In the genomic region with DNA sequence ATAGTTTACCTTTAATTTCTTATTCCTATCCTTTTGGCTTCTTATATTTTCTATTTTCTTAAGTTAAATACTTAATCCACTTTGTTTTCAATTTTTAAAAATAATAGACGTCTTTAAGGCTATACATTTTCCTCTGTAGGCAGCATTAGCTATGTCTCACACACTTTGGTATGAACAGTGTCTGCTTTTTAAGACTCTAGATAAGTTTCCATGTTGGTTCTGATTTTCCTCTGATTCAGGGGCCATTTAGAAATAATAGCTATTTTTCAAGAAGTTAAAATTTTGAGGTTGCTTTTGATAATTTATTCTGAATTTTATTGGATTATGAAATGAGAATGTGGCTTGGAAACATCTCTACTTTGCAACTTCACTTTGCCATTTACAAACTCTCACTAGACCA, we compare ENCODE assay signal across 37 cellular contexts. TPM values are rescaled to one million over a fixed set of nuclear protein-coding genes. Genes with fewer than 3 reads are reported as not detected.
"Had no signal": no experiment of that assay in that cellular context is flagged by ENCODE, and none has a peak within 500 bp of the region (broad histone marks: within the 10 kb centered on the region; RNA-seq: fewer than 3 reads in every experiment).

No MANE protein-coding gene starts in this region.

- H3K27ac ChIP-seq: adrenal gland, body of pancreas, brain microvascular endothelial cell, breast epithelium, VCaP had no signal

- DNase-seq: activated B cell treated with CpG ODN at 0.5 μM for 24 hours; activated CD4-positive, alpha-beta memory T cell treated with anti-CD3 and anti-CD28 coated beads for 36 hours; activated CD4-positive, alpha-beta T cell treated with anti-CD3 and anti-CD28 coated beads for 4 hours; activated CD4-positive, alpha-beta T cell treated with anti-CD3 and anti-CD28 coated beads, Interleukin-2, amount 10 ng/mL, durations not matched to agents 24 days and 14 days; activated CD4-positive, alpha-beta T cell treated with anti-CD3 and anti-CD28 coated beads, Interleukin-2, amount 50 U/mL, for 1 hour; activated CD4-positive, alpha-beta T cell treated with anti-CD3 and anti-CD28 coated beads, Interleukin-2, amount 50 U/mL, for 4 hours; activated CD4-positive, CD25-positive, alpha-beta regulatory T cell treated with anti-CD3 and anti-CD28 coated beads, Interleukin-2, amount 50 U/mL, for 72 hours; activated CD8-positive, alpha-beta memory T cell treated with anti-CD3 and anti-CD28 coated beads, Interleukin-2, amount 50 U/mL, for 4 hours; activated CD8-positive, alpha-beta T cell treated with anti-CD3 and anti-CD28 coated beads for 36 hours; activated effector memory CD4-positive, alpha-beta T cell treated with Interleukin-2 at 50 U/mL for 16 hours; activated gamma-delta T cell; activated naive CD4-positive, alpha-beta T cell treated with anti-CD3 and anti-CD28 coated beads, Interleukin-2, amount 10 ng/mL, durations not matched to agents 7 days and 5 days; activated naive CD4-positive, alpha-beta T cell treated with Interleukin-2 at 50 U/mL for 16 hours; activated T-cell treated with anti-CD3 and anti-CD28 coated beads for 4 hours; activated T-cell treated with anti-CD3 and anti-CD28 coated beads, Interleukin-2, amount 50 U/mL, for 1 hour; activated T-cell treated with anti-CD3 and anti-CD28 coated beads, Interleukin-2, amount 50 U/mL, for 4 hours; activated T-cell treated with anti-CD3 and anti-CD28 coated beads, Interleukin-2, amount 50 U/mL, for 72 hours; adrenal gland; amniotic stem cell; aorta; body of pancreas; brain microvascular endothelial cell; cerebellar nuclear complex; T-helper 1 cell; T-helper 2 cell; T-helper 9 cell had no signal

- H3K27me3 Mint-ChIP-seq: central memory CD8-positive, alpha-beta T cell had no signal

- H3K27ac Mint-ChIP-seq: activated B cell treated with CpG ODN at 0.5 μM for 24 hours; activated CD4-positive, alpha-beta memory T cell treated with anti-CD3 and anti-CD28 coated beads for 36 hours; activated CD8-positive, alpha-beta T cell treated with anti-CD3 and anti-CD28 coated beads for 36 hours; activated naive CD4-positive, alpha-beta T cell treated with anti-CD3 and anti-CD28 coated beads, Interleukin-2, amount 10 ng/mL, durations not matched to agents 7 days and 5 days; activated naive CD8-positive, alpha-beta T cell; activated T-cell treated with anti-CD3 and anti-CD28 coated beads, Interleukin-2, amount 50 U/mL, for 72 hours; activated T-helper 1 cell treated with anti-CD3 and anti-CD28 coated beads, Interleukin-12 subunit alpha, Interleukin-12 subunit beta, Interleukin-2, Interleukin-4 antibody, amounts not matched to agents 30 ng/mL and 10 ng/mL and 1 ng/mL, durations not matched to agents 14 hours and 24 hours and 36 hours; activated T-helper 2 cell treated with anti-CD3 and anti-CD28 coated beads, Interferon-gamma antibody, Interleukin-2, Interleukin-4, amounts not matched to agents 10 μg/mL and 5 μg/mL and 100 μg/mL, durations not matched to agents 14 hours and 24 hours and 36 hours; T-helper 1 cell treated with Interleukin-12 subunit alpha and Interleukin-12 subunit beta and Interleukin-4 antibody, amounts not matched to agents 30 μg/mL and 1 μg/mL, for 36 hours; T-helper 2 cell treated with Interferon-gamma antibody and Interleukin-4, amounts not matched to agents 5 μg/mL and 100 μg/mL, for 36 hours had no signal

- H3K4me1 Mint-ChIP-seq: activated naive CD4-positive, alpha-beta T cell treated with anti-CD3 and anti-CD28 coated beads, Interleukin-2, amount 50 U/mL, for 24 hours; central memory CD8-positive, alpha-beta T cell had no signal

- H3K4me3 ChIP-seq: adrenal gland, body of pancreas, breast epithelium had no signal

- H3K36me3 Mint-ChIP-seq: activated naive CD4-positive, alpha-beta T cell treated with anti-CD3 and anti-CD28 coated beads, Interleukin-2, amount 10 ng/mL, durations not matched to agents 7 days and 5 days had no signal

- H3K9me3 Mint-ChIP-seq: activated B cell treated with CpG ODN at 0.5 μM for 24 hours; activated CD4-positive, alpha-beta T cell treated with anti-CD3 and anti-CD28 coated beads, Interleukin-2, amount 10 ng/mL, durations not matched to agents 24 days and 14 days; central memory CD8-positive, alpha-beta T cell had no signal

- H3K27me3 ChIP-seq: adrenal gland, body of pancreas, brain microvascular endothelial cell, breast epithelium had no signal

- H3K36me3 ChIP-seq: adrenal gland, brain microvascular endothelial cell, breast epithelium had no signal

- H3K4me1 ChIP-seq: adrenal gland, body of pancreas, breast epithelium had no signal

- ATAC-seq: activated CD8-positive, alpha-beta T cell treated with anti-CD3 and anti-CD28 coated beads for 36 hours; activated T-cell treated with anti-CD3 and anti-CD28 coated beads, Interleukin-2, amount 50 U/mL, for 4 hours; activated T-cell treated with anti-CD3 and anti-CD28 coated beads, Interleukin-2, amount 50 U/mL, for 72 hours; body of pancreas had no signal

- H3K4me3 Mint-ChIP-seq: activated B cell treated with CpG ODN at 0.5 μM for 24 hours; activated CD4-positive, alpha-beta memory T cell treated with anti-CD3 and anti-CD28 coated beads for 36 hours; activated CD4-positive, alpha-beta T cell treated with anti-CD3 and anti-CD28 coated beads, Interleukin-2, amount 10 ng/mL, durations not matched to agents 24 days and 14 days; activated CD8-positive, alpha-beta T cell treated with anti-CD3 and anti-CD28 coated beads for 36 hours; activated naive CD4-positive, alpha-beta T cell treated with anti-CD3 and anti-CD28 coated beads, Interleukin-2, amount 10 ng/mL, durations not matched to agents 7 days and 5 days; activated naive CD4-positive, alpha-beta T cell treated with anti-CD3 and anti-CD28 coated beads, Interleukin-2, amount 50 U/mL, for 24 hours; activated naive CD8-positive, alpha-beta T cell; activated T-cell treated with anti-CD3 and anti-CD28 coated beads, Interleukin-2, amount 50 U/mL, for 4 hours; activated T-cell treated with anti-CD3 and anti-CD28 coated beads, Interleukin-2, amount 50 U/mL, for 72 hours; activated T-helper 1 cell treated with anti-CD3 and anti-CD28 coated beads, Interleukin-12 subunit alpha, Interleukin-12 subunit beta, Interleukin-2, Interleukin-4 antibody, amounts not matched to agents 30 ng/mL and 10 ng/mL and 1 ng/mL, durations not matched to agents 14 hours and 24 hours and 36 hours; central memory CD8-positive, alpha-beta T cell; T-helper 1 cell treated with Interleukin-12 subunit alpha and Interleukin-12 subunit beta and Interleukin-4 antibody, amounts not matched to agents 30 μg/mL and 1 μg/mL, for 36 hours; T-helper 2 cell treated with Interferon-gamma antibody and Interleukin-4, amounts not matched to agents 5 μg/mL and 100 μg/mL, for 36 hours had no signal

- H3K9me3 ChIP-seq: body of pancreas had no signal

- FAIRE-seq: astrocyte, TTC549 had no signal

RNA-seq across cellular contexts. Expression of a gene that starts 54.3 kb away (rescaled TPM):
- total RNA-seq: activated B cell treated with CpG ODN at 0.5 μM for 24 hours had no signal
